Comparison of ENCODE assay signal across 1 cellular context in genomic region chr3:4980229-4981159, GRCh38.
TF ChIP-seq lines count a peak whose summit lies in the region.

No MANE protein-coding gene starts in this region.

TF ChIP-seq in K562, 482 proteins besides CTCF, POLR2A, EP300 and RAD21 (continued from another document and continues in another):
- TF ChIP-seq IRF1 (CRISPR knock-in tag; IDR thresholded peaks at IDR 0.05; ENCODE audit: borderline replicate concordance) (no peak), EZH2 (IDR thresholded peaks at IDR 0.05; ENCODE audit: borderline replicate concordance, low read depth, low read length) (no peak), KLF10 (CRISPR knock-in tag; IDR thresholded peaks at IDR 0.05) (0 out of 2 replicates have a peak, but pooled peaks have one; percentile 2), ZNF589 (CRISPR knock-in tag; IDR thresholded peaks at IDR 0.05; ENCODE audit: low read depth) (no peak), L3MBTL2 (IDR thresholded peaks at IDR 0.05) (peak; percentile 62; the same call in 1 of the 2 replicates), ZKSCAN3 (CRISPR knock-in tag; IDR thresholded peaks at IDR 0.05) (no peak), UBTF (IDR thresholded peaks at IDR 0.05; ENCODE audit: borderline replicate concordance in 1 of 2, low read depth in 2 of 2, low read length in 2 of 2) (peak in 1 of 2 experiments; percentile 98; a peak in 2 of 4 replicates), CEBPB (tag; IDR thresholded peaks at IDR 0.05) (no peak), MYNN (IDR thresholded peaks at IDR 0.05) (peak; percentile 88), MYNN (CRISPR knock-in tag; IDR thresholded peaks at IDR 0.05) (no peak), NCOA4 (IDR thresholded peaks at IDR 0.05; ENCODE audit: partially characterized antibody) (no peak), CC2D1A (IDR thresholded peaks at IDR 0.05) (peak; percentile 80), SRSF1 (IDR thresholded peaks at IDR 0.05; ENCODE audit: low read depth, low read length) (no peak), RNF2 (IDR thresholded peaks at IDR 0.05) (no peak), FOXA3 (CRISPR knock-in tag; conservative IDR thresholded peaks at IDR 0.05 in 1 of 2, IDR thresholded peaks at IDR 0.05 in 1 of 2) (no peak), RBM34 (IDR thresholded peaks at IDR 0.05; ENCODE audit: borderline replicate concordance, insufficient read depth, low read length) (no peak), ZNF165 (CRISPR knock-in tag; IDR thresholded peaks at IDR 0.05; ENCODE audit: borderline replicate concordance) (no peak), TAL1 (IDR thresholded peaks at IDR 0.05) (no peak), ZC3H4 (CRISPR knock-in tag; IDR thresholded peaks at IDR 0.05; ENCODE audit: borderline replicate concordance) (no peak), BHLHE40 (IDR thresholded peaks at IDR 0.05; ENCODE audit: low read length) (peak; percentile 88), THRAP3 (IDR thresholded peaks at IDR 0.05; ENCODE audit: borderline replicate concordance) (no peak), HLTF (IDR thresholded peaks at IDR 0.05) (peak; percentile 75), CREB5 (CRISPR knock-in tag; IDR thresholded peaks at IDR 0.05) (no peak), HBP1 (CRISPR knock-in tag; IDR thresholded peaks at IDR 0.05) (no peak), POLR3A (IDR thresholded peaks at IDR 0.05; ENCODE audit: borderline replicate concordance, extremely low read depth, insufficient read depth, insufficient read length) (no peak), RBM39 (optimal IDR thresholded peaks at IDR 0.05; ENCODE audit: low read depth, low read length) (peak; percentile 51), NFRKB (IDR thresholded peaks at IDR 0.05; ENCODE audit: low read depth) (peak; percentile 83), CBX8 (IDR thresholded peaks at IDR 0.05; ENCODE audit: borderline replicate concordance, extremely low read depth, low read depth, low read length, poor library complexity, severe bottlenecking) (no peak), FOXJ2 (tag; IDR thresholded peaks at IDR 0.05) (no peak; the same call in 1 of the 2 replicates), SRSF9 (IDR thresholded peaks at IDR 0.05; ENCODE audit: borderline replicate concordance, low read depth, low read length) (no peak), CBFA2T3 (IDR thresholded peaks at IDR 0.05) (no peak), SP2 (IDR thresholded peaks at IDR 0.05; ENCODE audit: extremely low read depth, low read depth, low read length, poor library complexity, severe bottlenecking) (no peak), BRCA1 (IDR thresholded peaks at IDR 0.05) (no peak), BRCA1 (CRISPR knock-in tag; IDR thresholded peaks at IDR 0.05) (no peak), ZNF318 (IDR thresholded peaks at IDR 0.05; ENCODE audit: borderline replicate concordance in 1 of 2, low read depth in 1 of 2) (peak in 1 of 2 experiments; percentile 76; a peak in 2 of 4 replicates), DEAF1 (CRISPR knock-in tag; IDR thresholded peaks at IDR 0.05) (peak; percentile 81), ZNF140 (CRISPR knock-in tag; IDR thresholded peaks at IDR 0.05) (no peak), NR1H2 (CRISPR knock-in tag; IDR thresholded peaks at IDR 0.05) (0 out of 2 replicates have a peak, but pooled peaks have one; percentile 18), DIDO1 (tag; IDR thresholded peaks at IDR 0.05; ENCODE audit: low read depth) (no peak), RFX1 (IDR thresholded peaks at IDR 0.05) (no peak), ZNF23 (CRISPR knock-in tag; IDR thresholded peaks at IDR 0.05) (no peak), MAZ (CRISPR knock-in tag; conservative IDR thresholded peaks at IDR 0.05 in 1 of 2, IDR thresholded peaks at IDR 0.05 in 1 of 2) (peak; percentile 92 to 98), ZNF76 (CRISPR knock-in tag; IDR thresholded peaks at IDR 0.05; ENCODE audit: borderline replicate concordance) (no peak)
